ENCODE assay signal across 26 cellular contexts in the genomic region with DNA sequence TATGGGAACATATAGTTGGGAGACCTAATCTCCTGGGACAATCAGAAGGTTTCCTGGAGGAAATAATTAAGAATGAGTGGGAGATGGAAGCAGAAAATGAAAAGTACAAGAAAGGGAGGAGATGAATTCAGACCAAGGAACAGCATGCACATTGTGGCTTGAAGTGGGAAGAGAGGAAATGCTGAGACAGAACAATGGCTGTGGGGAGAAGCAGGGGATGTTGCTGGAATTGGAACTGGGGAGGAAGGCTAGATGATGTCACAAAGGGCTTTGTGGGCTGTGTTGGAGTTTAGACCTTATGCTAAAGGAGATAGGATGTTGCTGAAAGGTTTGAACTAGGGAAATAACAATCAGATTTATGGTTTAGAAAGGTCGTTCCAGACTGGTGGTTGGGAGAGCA.
DNase-seq lines count a peak whose midpoint lies in the region; ATAC-seq and TF ChIP-seq lines count a peak whose summit lies in the region.
"Had no signal": no experiment of that assay in that cellular context is flagged by ENCODE, and none has a peak within 500 bp of the region (broad histone marks: within the 10 kb centered on the region; RNA-seq: fewer than 3 reads in every experiment).

No MANE protein-coding gene starts in this region.

- in situ Hi-C loops in IMR-90 (cut with MboI; ENCODE audit: low sequenced_read_pairs): loop anchor here (10.0 kb wide), 1 partner anchor 195 kb away; no protein-coding TSS in a partner anchor

- H2BK5ac ChIP-seq in IMR-90 (ENCODE audit: low read depth, low read length, poor library complexity, severe bottlenecking): no peak overlapping the region

- intact Hi-C loops in IMR-90 (cut with micrococcal nuclease): loop anchor here (5.0 kb wide), 3 partner anchors 302 to 487 kb away; no protein-coding TSS in a partner anchor
- intact Hi-C loops in CD4-positive, alpha-beta T cell (cut with DNase I, micrococcal nuclease): loop anchor here (10.0 kb wide), 2 partner anchors 535 to 1085 kb away; no protein-coding TSS in a partner anchor
- intact Hi-C loops in esophagus muscularis mucosa (cut with DNase I): loop anchor here (5.0 to 10.0 kb wide), 3 partner anchors 192 to 1085 kb away; no protein-coding TSS in a partner anchor

- H3K4me3 ChIP-seq in IMR-90 (ENCODE audit: insufficient read depth, low read depth, low read length) (no peak overlapping the region), fibroblast of pulmonary artery (replicated peaks; ENCODE audit: low read depth, low read length) (no peak overlapping the region), osteoblast (ENCODE audit: insufficient read depth, low read length) (no peak overlapping the region), esophagus muscularis mucosa (no peak overlapping the region)
- H3K4me3 ChIP-seq: BLaER1, GM12878 had no signal

- no peaks in the 10 kb centered on the region for H3K9me3 ChIP-seq in IMR-90 (ENCODE audit: control insufficient read depth, insufficient read depth, low read length)
- no peaks in the 10 kb centered on the region for H3K9me3 ChIP-seq in osteoblast (ENCODE audit: low read depth, low read length)
- no peaks in the 10 kb centered on the region for H3K9me3 ChIP-seq in CD4-positive, alpha-beta T cell (ENCODE audit: control insufficient read depth, low read length)
- H3K9me3 ChIP-seq in esophagus muscularis mucosa: no peaks in the 10 kb centered on the region
- H3K9me3 ChIP-seq: BE2C, BLaER1, Caco-2 had no signal

- H3K27me3 ChIP-seq in IMR-90 (ENCODE audit: control insufficient read depth, insufficient read depth, low read length) (peaks cover 4% of the 10 kb centered on the region), osteoblast (ENCODE audit: insufficient read depth, low read length) (peaks cover 18% of the 10 kb centered on the region), esophagus muscularis mucosa (no peaks in the 10 kb centered on the region)
- H3K27me3 ChIP-seq in CD4-positive, alpha-beta T cell (ENCODE audit: control insufficient read depth, insufficient read depth, low read length): peaks cover 6% of the 10 kb centered on the region
- H3K27me3 ChIP-seq: BE2C, BLaER1 had no signal

- no peak overlapping the region for H3K56ac ChIP-seq in IMR-90 (ENCODE audit: extremely low read depth, insufficient read depth, low read length)

- H3K27ac Mint-ChIP-seq in endothelial cell (ENCODE audit: unreplicated experiment): peak overlapping the region; percentile 95
- H3K27ac Mint-ChIP-seq in CD4-positive, alpha-beta T cell: no peak overlapping the region
- H3K27ac Mint-ChIP-seq: CD14-positive monocyte; CD4-positive, CD25-positive, alpha-beta regulatory T cell; CD8-positive, alpha-beta T cell had no signal

- no peak overlapping the region for H3K14ac ChIP-seq in IMR-90 (replicated peaks; ENCODE audit: low read depth, low read length)

- H3K9ac ChIP-seq in IMR-90 (ENCODE audit: low read depth, low read length): no peak overlapping the region
- H3K9ac ChIP-seq: BLaER1 had no signal

- peak overlapping the region; percentile 50; the same call in 1 of the 2 replicates for H2BK20ac ChIP-seq in IMR-90 (ENCODE audit: low read depth, low read length)

- no peak overlapping the region for H2AFZ ChIP-seq in IMR-90 (replicated peaks; ENCODE audit: low read length, poor library complexity)
- H2AFZ ChIP-seq in osteoblast (ENCODE audit: low read length): peak overlapping the region; percentile 25

- DNase-seq in IMR-90: no peak
- DNase-seq in endothelial cell (ENCODE audit: low spot score): no peak
- DNase-seq in fibroblast of pulmonary artery (ENCODE audit: low read depth): peak; percentile 3
- no peak for DNase-seq in osteoblast (ENCODE audit: insufficient read length, low spot score, missing footprints)
- no peak for DNase-seq in CD4-positive, alpha-beta T cell
- no peak for DNase-seq in RKO (ENCODE audit: low spot score)
- DNase-seq in esophagus muscularis mucosa (ENCODE audit: extremely low spot score): no peak
- DNase-seq: 8988T; ACHN; BE2C; C1 segment of cervical spinal cord; Caco-2; Calu3; CD4-positive, CD25-positive, alpha-beta regulatory T cell; CD8-positive, alpha-beta T cell; DMS 273 treated with DMSO at 0.1 percent for 48 hours; DMS153; DMS53; DMS79; DND-41; EL; GDM1 had no signal

- no peak overlapping the region for H4K91ac ChIP-seq in IMR-90 (ENCODE audit: insufficient read depth, low read depth, low read length)

- H3K9me3 Mint-ChIP-seq in endothelial cell (ENCODE audit: unreplicated experiment): no peaks in the 10 kb centered on the region
- no peaks in the 10 kb centered on the region for H3K9me3 Mint-ChIP-seq in CD4-positive, alpha-beta T cell
- H3K9me3 Mint-ChIP-seq: CD8-positive, alpha-beta T cell had no signal

- 57% methylated on average over 1 of the region's 1 CpG; no CpG with 5 or more reads in 1 of the 2 experiments for WGBS in IMR-90 (ENCODE audit: extremely low coverage in 2 of 2, insufficient read length in 1 of 2), 2 experiments
- 60% methylated on average over 1 of the region's 1 CpG for WGBS in esophagus muscularis mucosa

- H3K18ac ChIP-seq in IMR-90 (ENCODE audit: low read depth, low read length): no peak overlapping the region

- CTCF ChIA-PET in IMR-90 (lab: Yijun Ruan, JAX): no interaction called here
- CTCF ChIA-PET in CD4-positive, alpha-beta T cell (lab: Charles Lee): no interaction called here

- H3K4me1 Mint-ChIP-seq in endothelial cell (ENCODE audit: unreplicated experiment): peaks cover 27% of the 10 kb centered on the region
- no peaks in the 10 kb centered on the region for H3K4me1 Mint-ChIP-seq in CD4-positive, alpha-beta T cell (ENCODE audit: low read depth)
- H3K4me1 Mint-ChIP-seq: CD14-positive monocyte; CD4-positive, CD25-positive, alpha-beta regulatory T cell had no signal

- ATAC-seq in IMR-90 (ENCODE audit: low read depth): no peak
- no peak for ATAC-seq in CD4-positive, alpha-beta T cell (ENCODE audit: poor library complexity)
- ATAC-seq in GM19023 (IDR thresholded peaks at IDR 0.05; ENCODE audit: unreplicated experiment): no peak
- ATAC-seq: CD8-positive, alpha-beta T cell; GM12878 had no signal

- no peaks in the 10 kb centered on the region for H3K79me2 ChIP-seq in osteoblast (ENCODE audit: insufficient read depth, low read length)

- H3K9me1 ChIP-seq in IMR-90 (ENCODE audit: insufficient read depth, low read length): peaks cover 8% of the 10 kb centered on the region

- peaks cover 0 to 9% of the 10 kb centered on the region in 2 experiments; a peak in 2 of 4 replicates for H3K79me1 ChIP-seq in IMR-90 (ENCODE audit: low read depth in 1 of 2, low read length in 2 of 2)

- H4K20me1 ChIP-seq in IMR-90 (ENCODE audit: insufficient read depth, low read length): no peaks in the 10 kb centered on the region
- H4K20me1 ChIP-seq in osteoblast (ENCODE audit: insufficient read depth, low read length): no peaks in the 10 kb centered on the region
- H4K20me1 ChIP-seq: BLaER1 had no signal

- POLR2A ChIA-PET in IMR-90 (lab: Charles Lee; ENCODE audit: unreplicated experiment): no interaction called here
- POLR2A ChIA-PET in CD4-positive, alpha-beta T cell (lab: Charles Lee): no interaction called here

- no peak overlapping the region for H4K5ac ChIP-seq in IMR-90 (ENCODE audit: low read depth, low read length)

- H4K8ac ChIP-seq in IMR-90 (ENCODE audit: low read depth in 2 of 2, low read length in 2 of 2): no peak overlapping the region

- H3K23ac ChIP-seq in IMR-90 (ENCODE audit: low read depth, low read length): no peak overlapping the region

- no peak overlapping the region for H3K4me2 ChIP-seq in IMR-90 (ENCODE audit: low read depth, low read length)
- no peak overlapping the region for H3K4me2 ChIP-seq in osteoblast (ENCODE audit: insufficient read depth, low read length)
- H3K4me2 ChIP-seq: BLaER1 had no signal

- BruUV-seq in IMR-90 (replicated peaks; lab: Mats Ljungman, UMichigan): no TSS peak

- no peak for TF ChIP-seq RAD21 in IMR-90 (IDR thresholded peaks at IDR 0.05; ENCODE audit: low read length)

- no peak overlapping the region for H2AK9ac ChIP-seq in IMR-90 (replicated peaks; ENCODE audit: low read depth, low read length, poor library complexity)

- dilution Hi-C loops in IMR-90 (cut with HindIII; ENCODE audit: low sequenced_read_pairs, unreplicated experiment): no loop called here

- H3K27ac ChIP-seq in IMR-90 (ENCODE audit: insufficient read depth, low read length) (no peak overlapping the region), osteoblast (ENCODE audit: low read depth, low read length) (no peak overlapping the region), esophagus muscularis mucosa (replicated peaks in 1 of 4) (no peak overlapping the region)
- no peak overlapping the region for H3K27ac ChIP-seq in CD4-positive, alpha-beta T cell (ENCODE audit: low read depth, low read length)
- H3K27ac ChIP-seq: BLaER1 had no signal

- H3K4me3 Mint-ChIP-seq in endothelial cell (ENCODE audit: unreplicated experiment): peak overlapping the region; percentile 68
- H3K4me3 Mint-ChIP-seq in CD4-positive, alpha-beta T cell: no peak overlapping the region
- H3K4me3 Mint-ChIP-seq: CD14-positive monocyte; CD4-positive, CD25-positive, alpha-beta regulatory T cell; CD8-positive, alpha-beta T cell had no signal

- H3K4ac ChIP-seq in IMR-90 (ENCODE audit: low read depth, low read length): no peak overlapping the region

- H2BK120ac ChIP-seq in IMR-90 (ENCODE audit: low read depth, low read length): 0 out of 2 replicates have a peak overlapping the region, but pooled peaks have one; percentile 27

- no peak for TF ChIP-seq POLR2A in IMR-90 (IDR thresholded peaks at IDR 0.05; ENCODE audit: low read depth, low read length)
- no peak for TF ChIP-seq POLR2A in esophagus muscularis mucosa (IDR thresholded peaks at IDR 0.05; ENCODE audit: low read depth)

- no peaks in the 10 kb centered on the region for H3K4me1 ChIP-seq in IMR-90 (ENCODE audit: control insufficient read depth, insufficient read depth, low read length)
- peaks cover 17% of the 10 kb centered on the region for H3K4me1 ChIP-seq in osteoblast (ENCODE audit: insufficient read depth, low read length)
- peaks cover 0 to 7% (median 6%) of the 10 kb centered on the region in 4 donors for H3K4me1 ChIP-seq in esophagus muscularis mucosa
- H3K4me1 ChIP-seq: BE2C, BLaER1, Caco-2 had no signal

- H2BK15ac ChIP-seq in IMR-90 (ENCODE audit: low read depth, low read length): peak overlapping the region; percentile 63; the same call in 1 of the 3 replicates

- TF ChIP-seq EP300 in esophagus muscularis mucosa (IDR thresholded peaks at IDR 0.05): no peak

- H3K36me3 ChIP-seq in IMR-90 (ENCODE audit: control insufficient read depth, insufficient read depth, low read length) (no peaks in the 10 kb centered on the region), osteoblast (ENCODE audit: insufficient read depth, low read length) (no peaks in the 10 kb centered on the region), esophagus muscularis mucosa (no peaks in the 10 kb centered on the region)
- H3K36me3 ChIP-seq: BE2C, BLaER1 had no signal

- H3K36me3 Mint-ChIP-seq in endothelial cell (ENCODE audit: low read depth, unreplicated experiment): no peaks in the 10 kb centered on the region
- H3K36me3 Mint-ChIP-seq in CD4-positive, alpha-beta T cell (ENCODE audit: low read depth): no peaks in the 10 kb centered on the region
- H3K36me3 Mint-ChIP-seq: CD14-positive monocyte; CD4-positive, CD25-positive, alpha-beta regulatory T cell; CD8-positive, alpha-beta T cell had no signal

- no peak overlapping the region; the same call in 1 of the 2 replicates for H2AK5ac ChIP-seq in IMR-90 (ENCODE audit: low read depth, low read length)

- TF ChIP-seq CTCF in IMR-90 (conservative IDR thresholded peaks at IDR 0.05; ENCODE audit: low read depth, low read length) (no peak), endothelial cell (IDR thresholded peaks at IDR 0.05; ENCODE audit: unreplicated experiment) (no peak), fibroblast of pulmonary artery (IDR thresholded peaks at IDR 0.05; ENCODE audit: low read length, missing control alignments) (no peak), osteoblast (IDR thresholded peaks at IDR 0.05; ENCODE audit: extremely low read depth, low read depth, low read length) (no peak), esophagus muscularis mucosa (IDR thresholded peaks at IDR 0.05) (no peak)
- no peak for TF ChIP-seq CTCF in CD4-positive, alpha-beta T cell (IDR thresholded peaks at IDR 0.05)

- H3K27me3 Mint-ChIP-seq in endothelial cell (ENCODE audit: unreplicated experiment): no peaks in the 10 kb centered on the region
- H3K27me3 Mint-ChIP-seq in CD4-positive, alpha-beta T cell: no peaks in the 10 kb centered on the region
